10 cellular contexts compared by ENCODE assay signal in genomic region chr20:24497851-24498250, GRCh38. TPM values are rescaled to one million over a fixed set of nuclear protein-coding genes. Genes with fewer than 3 reads are reported as not detected.
A peak's percentile ranks its signal among the peaks of the same experiment; 100 is the strongest.
DNase-seq lines count a peak whose midpoint lies in the region; ATAC-seq, FAIRE-seq and TF ChIP-seq lines count a peak whose summit lies in the region.
"Had no signal": no experiment of that assay in that cellular context is flagged by ENCODE, and none has a peak within 500 bp of the region (broad histone marks: within the 10 kb centered on the region; RNA-seq: fewer than 3 reads in every experiment).

No MANE protein-coding gene starts in this region.

- no peak for ATAC-seq in activated CD4-positive, CD25-positive, alpha-beta regulatory T cell treated with anti-CD3 and anti-CD28 coated beads, Interleukin-2, amount 50 U/mL, for 24 hours
- ATAC-seq: naive thymus-derived CD8-positive, alpha-beta T cell had no signal

- FAIRE-seq in kidney (lab: Jason Lieb, UNC) = no peak

- H3K9ac ChIP-seq in kidney (ENCODE audit: low read length in 2 of 2) = no peak overlapping the region

- peak; percentile 23 for DNase-seq in NCI-H146 (lab: John Stamatoyannopoulos, UW)
- DNase-seq in NCI-H146 treated with DMSO at 0.1 percent for 48 hours (lab: John Stamatoyannopoulos, UW; ENCODE audit: unreplicated experiment) = no peak
- peak; percentile 16 for DNase-seq in NCI-H2171 (lab: John Stamatoyannopoulos, UW)
- DNase-seq in epithelial cell of esophagus (ENCODE audit: low read depth) = peak; percentile 77
- peak; percentile 1 for DNase-seq in stimulated activated CD8-positive, alpha-beta memory T cell treated with anti-CD3 and anti-CD28 coated beads, Interleukin-4, amount 100 ng/mL, for 48 hours
- no peak for DNase-seq in GM03348 (ENCODE audit: low spot score)
- DNase-seq in kidney = no peak
- DNase-seq: endodermal cell; naive thymus-derived CD8-positive, alpha-beta T cell had no signal

- H3K4me3 ChIP-seq in epithelial cell of esophagus (ENCODE audit: low read length) (no peak overlapping the region), kidney (ENCODE audit: low read length in 2 of 2) (no peak overlapping the region)

- peaks cover 0 to 2% of the 10 kb centered on the region in 2 donors for H3K4me1 ChIP-seq in kidney (ENCODE audit: control insufficient read depth in 1 of 2, insufficient read depth in 1 of 2, low read depth in 1 of 2, low read length in 2 of 2)

- H3K27ac ChIP-seq in kidney (ENCODE audit: low read depth in 2 of 2, low read length in 2 of 2) = no peak overlapping the region

- H3K9me3 ChIP-seq in kidney (ENCODE audit: control insufficient read depth in 1 of 2, low read length in 2 of 2) = no peaks in the 10 kb centered on the region

- TF ChIP-seq CTCF in epithelial cell of esophagus (IDR thresholded peaks at IDR 0.05; ENCODE audit: insufficient read depth, low read depth, low read length, missing control alignments) (no peak), kidney (IDR thresholded peaks at IDR 0.05; ENCODE audit: borderline replicate concordance, extremely low read depth, insufficient read depth) (no peak)

- intact Hi-C loops in kidney (cut with DNase I) = no loop called here

- H3K36me3 ChIP-seq in kidney (ENCODE audit: control insufficient read depth in 1 of 2, insufficient read depth in 2 of 2, low read length in 2 of 2) = no peaks in the 10 kb centered on the region

RNA-seq across cellular contexts. Expression of gene SYNDIG1, which starts 28.4 kb away (rescaled TPM):
- total RNA-seq in kidney = 5.4 TPM
- polyA plus RNA-seq in kidney (ENCODE audit: insufficient read depth, low read depth, low replicate concordance) = 8.2 TPM
- total RNA-seq: naive thymus-derived CD8-positive, alpha-beta T cell had no signal
- polyA plus RNA-seq: naive thymus-derived CD8-positive, alpha-beta T cell had no signal

Comparison
In these comparisons a context has a peak if more than half of its experiments do, and no peak if none do; other contexts are left out.
1. DNase-seq: peak in NCI-H146 (single experiment), NCI-H2171 (single experiment), epithelial cell of esophagus (single experiment) and stimulated activated CD8-positive, alpha-beta memory T cell treated with anti-CD3 and anti-CD28 coated beads, Interleukin-4, amount 100 ng/mL, for 48 hours (single experiment); none in NCI-H146 treated with DMSO at 0.1 percent for 48 hours (single experiment), GM03348 (single experiment) and kidney (single experiment).